ENCODE assay signal across 1 cellular context in the genomic region with DNA sequence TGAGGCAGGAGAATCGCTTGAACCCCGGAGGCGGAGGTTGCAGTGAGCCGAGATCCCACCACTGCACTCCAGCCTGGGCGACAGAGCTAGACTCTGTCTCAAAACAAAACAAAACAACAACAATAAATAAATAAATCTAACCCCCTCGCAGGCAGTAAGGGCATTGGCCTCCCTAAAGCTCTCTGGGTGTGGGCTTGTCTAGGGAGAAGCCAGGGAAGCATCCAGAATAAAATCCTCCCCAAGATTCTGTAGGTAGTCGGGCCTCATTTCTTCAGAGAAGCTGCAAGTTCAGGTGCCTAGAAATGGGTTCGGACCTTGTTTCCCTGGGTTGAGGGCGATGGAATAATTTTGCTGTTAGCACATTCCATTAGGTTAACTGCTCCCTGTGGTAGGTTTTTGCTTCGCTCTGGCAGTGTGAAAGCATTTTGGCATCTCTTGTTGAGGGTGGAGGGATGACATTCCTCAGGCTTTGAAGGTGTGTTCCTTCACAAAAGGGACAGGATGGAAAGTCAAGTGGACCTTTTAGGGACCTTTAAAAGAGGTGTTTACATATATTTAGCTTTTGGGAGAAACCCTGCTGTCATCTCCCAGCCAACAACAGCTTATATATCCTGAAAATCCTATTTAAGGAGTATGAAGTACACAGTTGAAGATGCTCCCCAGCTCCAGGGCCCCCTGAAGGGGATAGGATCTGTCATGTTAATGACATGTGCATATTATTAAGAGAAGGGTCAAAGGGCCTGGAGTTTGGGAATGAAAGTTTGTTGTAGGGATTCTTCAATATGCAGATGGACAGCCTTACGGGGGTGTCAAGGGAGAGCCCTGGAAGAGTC.
TF ChIP-seq lines count a peak whose summit lies in the region.

No MANE protein-coding gene starts in this region.

TF ChIP-seq in H1, 55 proteins besides CTCF, POLR2A, EP300 and RAD21:
- TF ChIP-seq EGR1 (IDR thresholded peaks at IDR 0.05; ENCODE audit: borderline replicate concordance, low read depth, low read length): no peak
- no peak for TF ChIP-seq MAFK (IDR thresholded peaks at IDR 0.05; ENCODE audit: low read depth, low read length)
- no peak for TF ChIP-seq KDM1A (IDR thresholded peaks at IDR 0.05; ENCODE audit: borderline replicate concordance, low read length)
- TF ChIP-seq CEBPB (IDR thresholded peaks at IDR 0.05; ENCODE audit: low read depth, low read length): no peak
- TF ChIP-seq, protein P1, sequence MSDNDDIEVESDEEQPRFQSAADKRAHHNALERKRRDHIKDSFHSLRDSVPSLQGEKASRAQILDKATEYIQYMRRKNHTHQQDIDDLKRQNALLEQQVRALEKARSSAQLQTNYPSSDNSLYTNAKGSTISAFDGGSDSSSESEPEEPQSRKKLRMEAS (IDR thresholded peaks at IDR 0.05): no peak
- no peak for TF ChIP-seq FOSL1 (IDR thresholded peaks at IDR 0.05; ENCODE audit: insufficient read depth, low read depth, low read length)
- TF ChIP-seq RNF2 (IDR thresholded peaks at IDR 0.05; ENCODE audit: borderline replicate concordance, low read depth, low read length, missing control alignments, poor library complexity, severe bottlenecking): no peak
- TF ChIP-seq CBX8 (IDR thresholded peaks at IDR 0.05; ENCODE audit: borderline replicate concordance, low read depth, low read length): no peak
- TF ChIP-seq SIRT6 (IDR thresholded peaks at IDR 0.05; ENCODE audit: low read length): no peak
- TF ChIP-seq SP1 (IDR thresholded peaks at IDR 0.05; ENCODE audit: low read depth, low read length): 0 out of 2 replicates have a peak, but pooled peaks have one; percentile 21
- no peak for TF ChIP-seq ZNF274 (IDR thresholded peaks at IDR 0.05; ENCODE audit: borderline replicate concordance, extremely low read depth, low read length)
- TF ChIP-seq ASH2L (IDR thresholded peaks at IDR 0.05; ENCODE audit: low read length): no peak
- TF ChIP-seq JUN (IDR thresholded peaks at IDR 0.05; ENCODE audit: low read depth, low read length): no peak
- TF ChIP-seq POU5F1 (IDR thresholded peaks at IDR 0.05; ENCODE audit: low read depth, low read length): 0 out of 2 replicates have a peak, but pooled peaks have one; percentile 33
- TF ChIP-seq, protein P2, sequence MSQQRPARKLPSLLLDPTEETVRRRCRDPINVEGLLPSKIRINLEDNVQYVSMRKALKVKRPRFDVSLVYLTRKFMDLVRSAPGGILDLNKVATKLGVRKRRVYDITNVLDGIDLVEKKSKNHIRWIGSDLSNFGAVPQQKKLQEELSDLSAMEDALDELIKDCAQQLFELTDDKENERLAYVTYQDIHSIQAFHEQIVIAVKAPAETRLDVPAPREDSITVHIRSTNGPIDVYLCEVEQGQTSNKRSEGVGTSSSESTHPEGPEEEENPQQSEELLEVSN (IDR thresholded peaks at IDR 0.05): no peak
- no peak for TF ChIP-seq SP4 (IDR thresholded peaks at IDR 0.05; ENCODE audit: low read length)
- TF ChIP-seq, protein P3, sequence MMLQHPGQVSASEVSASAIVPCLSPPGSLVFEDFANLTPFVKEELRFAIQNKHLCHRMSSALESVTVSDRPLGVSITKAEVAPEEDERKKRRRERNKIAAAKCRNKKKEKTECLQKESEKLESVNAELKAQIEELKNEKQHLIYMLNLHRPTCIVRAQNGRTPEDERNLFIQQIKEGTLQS (IDR thresholded peaks at IDR 0.05; ENCODE audit: insufficient read depth, low read depth, low read length): no peak
- no peak for TF ChIP-seq RXRA (IDR thresholded peaks at IDR 0.05; ENCODE audit: insufficient read depth, low read depth, low read length)
- peak; percentile 49 to 57; a peak in 2 of 4 replicates for TF ChIP-seq SIN3A (conservative IDR thresholded peaks at IDR 0.05 in 1 of 2, IDR thresholded peaks at IDR 0.05 in 1 of 2; ENCODE audit: low read depth in 1 of 2, low read length in 2 of 2)
- TF ChIP-seq, protein P4, sequence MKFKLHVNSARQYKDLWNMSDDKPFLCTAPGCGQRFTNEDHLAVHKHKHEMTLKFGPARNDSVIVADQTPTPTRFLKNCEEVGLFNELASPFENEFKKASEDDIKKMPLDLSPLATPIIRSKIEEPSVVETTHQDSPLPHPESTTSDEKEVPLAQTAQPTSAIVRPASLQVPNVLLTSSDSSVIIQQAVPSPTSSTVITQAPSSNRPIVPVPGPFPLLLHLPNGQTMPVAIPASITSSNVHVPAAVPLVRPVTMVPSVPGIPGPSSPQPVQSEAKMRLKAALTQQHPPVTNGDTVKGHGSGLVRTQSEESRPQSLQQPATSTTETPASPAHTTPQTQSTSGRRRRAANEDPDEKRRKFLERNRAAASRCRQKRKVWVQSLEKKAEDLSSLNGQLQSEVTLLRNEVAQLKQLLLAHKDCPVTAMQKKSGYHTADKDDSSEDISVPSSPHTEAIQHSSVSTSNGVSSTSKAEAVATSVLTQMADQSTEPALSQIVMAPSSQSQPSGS (IDR thresholded peaks at IDR 0.05; ENCODE audit: low read length): peak; percentile 47; the same call in 1 of the 2 replicates
- no peak for TF ChIP-seq POLR2AphosphoS5 (IDR thresholded peaks at IDR 0.05; ENCODE audit: low read depth, low read length)
- TF ChIP-seq CHD1 (IDR thresholded peaks at IDR 0.05; ENCODE audit: low read depth, low read length): no peak
- no peak for TF ChIP-seq SIX5 (IDR thresholded peaks at IDR 0.05; ENCODE audit: low read depth, low read length)
- no peak for TF ChIP-seq TAF7 (optimal IDR thresholded peaks at IDR 0.05; ENCODE audit: borderline replicate concordance, low read depth, low read length)
- TF ChIP-seq BCL11A (IDR thresholded peaks at IDR 0.05; ENCODE audit: low read depth in 2 of 2, low read length in 2 of 2): no peak
- TF ChIP-seq GTF2F1 (IDR thresholded peaks at IDR 0.05; ENCODE audit: borderline replicate concordance, low read depth, low read length): no peak
- no peak; the same call in 1 of the 2 replicates for TF ChIP-seq CHD2 (IDR thresholded peaks at IDR 0.05; ENCODE audit: low read length)
- TF ChIP-seq, protein P5, sequence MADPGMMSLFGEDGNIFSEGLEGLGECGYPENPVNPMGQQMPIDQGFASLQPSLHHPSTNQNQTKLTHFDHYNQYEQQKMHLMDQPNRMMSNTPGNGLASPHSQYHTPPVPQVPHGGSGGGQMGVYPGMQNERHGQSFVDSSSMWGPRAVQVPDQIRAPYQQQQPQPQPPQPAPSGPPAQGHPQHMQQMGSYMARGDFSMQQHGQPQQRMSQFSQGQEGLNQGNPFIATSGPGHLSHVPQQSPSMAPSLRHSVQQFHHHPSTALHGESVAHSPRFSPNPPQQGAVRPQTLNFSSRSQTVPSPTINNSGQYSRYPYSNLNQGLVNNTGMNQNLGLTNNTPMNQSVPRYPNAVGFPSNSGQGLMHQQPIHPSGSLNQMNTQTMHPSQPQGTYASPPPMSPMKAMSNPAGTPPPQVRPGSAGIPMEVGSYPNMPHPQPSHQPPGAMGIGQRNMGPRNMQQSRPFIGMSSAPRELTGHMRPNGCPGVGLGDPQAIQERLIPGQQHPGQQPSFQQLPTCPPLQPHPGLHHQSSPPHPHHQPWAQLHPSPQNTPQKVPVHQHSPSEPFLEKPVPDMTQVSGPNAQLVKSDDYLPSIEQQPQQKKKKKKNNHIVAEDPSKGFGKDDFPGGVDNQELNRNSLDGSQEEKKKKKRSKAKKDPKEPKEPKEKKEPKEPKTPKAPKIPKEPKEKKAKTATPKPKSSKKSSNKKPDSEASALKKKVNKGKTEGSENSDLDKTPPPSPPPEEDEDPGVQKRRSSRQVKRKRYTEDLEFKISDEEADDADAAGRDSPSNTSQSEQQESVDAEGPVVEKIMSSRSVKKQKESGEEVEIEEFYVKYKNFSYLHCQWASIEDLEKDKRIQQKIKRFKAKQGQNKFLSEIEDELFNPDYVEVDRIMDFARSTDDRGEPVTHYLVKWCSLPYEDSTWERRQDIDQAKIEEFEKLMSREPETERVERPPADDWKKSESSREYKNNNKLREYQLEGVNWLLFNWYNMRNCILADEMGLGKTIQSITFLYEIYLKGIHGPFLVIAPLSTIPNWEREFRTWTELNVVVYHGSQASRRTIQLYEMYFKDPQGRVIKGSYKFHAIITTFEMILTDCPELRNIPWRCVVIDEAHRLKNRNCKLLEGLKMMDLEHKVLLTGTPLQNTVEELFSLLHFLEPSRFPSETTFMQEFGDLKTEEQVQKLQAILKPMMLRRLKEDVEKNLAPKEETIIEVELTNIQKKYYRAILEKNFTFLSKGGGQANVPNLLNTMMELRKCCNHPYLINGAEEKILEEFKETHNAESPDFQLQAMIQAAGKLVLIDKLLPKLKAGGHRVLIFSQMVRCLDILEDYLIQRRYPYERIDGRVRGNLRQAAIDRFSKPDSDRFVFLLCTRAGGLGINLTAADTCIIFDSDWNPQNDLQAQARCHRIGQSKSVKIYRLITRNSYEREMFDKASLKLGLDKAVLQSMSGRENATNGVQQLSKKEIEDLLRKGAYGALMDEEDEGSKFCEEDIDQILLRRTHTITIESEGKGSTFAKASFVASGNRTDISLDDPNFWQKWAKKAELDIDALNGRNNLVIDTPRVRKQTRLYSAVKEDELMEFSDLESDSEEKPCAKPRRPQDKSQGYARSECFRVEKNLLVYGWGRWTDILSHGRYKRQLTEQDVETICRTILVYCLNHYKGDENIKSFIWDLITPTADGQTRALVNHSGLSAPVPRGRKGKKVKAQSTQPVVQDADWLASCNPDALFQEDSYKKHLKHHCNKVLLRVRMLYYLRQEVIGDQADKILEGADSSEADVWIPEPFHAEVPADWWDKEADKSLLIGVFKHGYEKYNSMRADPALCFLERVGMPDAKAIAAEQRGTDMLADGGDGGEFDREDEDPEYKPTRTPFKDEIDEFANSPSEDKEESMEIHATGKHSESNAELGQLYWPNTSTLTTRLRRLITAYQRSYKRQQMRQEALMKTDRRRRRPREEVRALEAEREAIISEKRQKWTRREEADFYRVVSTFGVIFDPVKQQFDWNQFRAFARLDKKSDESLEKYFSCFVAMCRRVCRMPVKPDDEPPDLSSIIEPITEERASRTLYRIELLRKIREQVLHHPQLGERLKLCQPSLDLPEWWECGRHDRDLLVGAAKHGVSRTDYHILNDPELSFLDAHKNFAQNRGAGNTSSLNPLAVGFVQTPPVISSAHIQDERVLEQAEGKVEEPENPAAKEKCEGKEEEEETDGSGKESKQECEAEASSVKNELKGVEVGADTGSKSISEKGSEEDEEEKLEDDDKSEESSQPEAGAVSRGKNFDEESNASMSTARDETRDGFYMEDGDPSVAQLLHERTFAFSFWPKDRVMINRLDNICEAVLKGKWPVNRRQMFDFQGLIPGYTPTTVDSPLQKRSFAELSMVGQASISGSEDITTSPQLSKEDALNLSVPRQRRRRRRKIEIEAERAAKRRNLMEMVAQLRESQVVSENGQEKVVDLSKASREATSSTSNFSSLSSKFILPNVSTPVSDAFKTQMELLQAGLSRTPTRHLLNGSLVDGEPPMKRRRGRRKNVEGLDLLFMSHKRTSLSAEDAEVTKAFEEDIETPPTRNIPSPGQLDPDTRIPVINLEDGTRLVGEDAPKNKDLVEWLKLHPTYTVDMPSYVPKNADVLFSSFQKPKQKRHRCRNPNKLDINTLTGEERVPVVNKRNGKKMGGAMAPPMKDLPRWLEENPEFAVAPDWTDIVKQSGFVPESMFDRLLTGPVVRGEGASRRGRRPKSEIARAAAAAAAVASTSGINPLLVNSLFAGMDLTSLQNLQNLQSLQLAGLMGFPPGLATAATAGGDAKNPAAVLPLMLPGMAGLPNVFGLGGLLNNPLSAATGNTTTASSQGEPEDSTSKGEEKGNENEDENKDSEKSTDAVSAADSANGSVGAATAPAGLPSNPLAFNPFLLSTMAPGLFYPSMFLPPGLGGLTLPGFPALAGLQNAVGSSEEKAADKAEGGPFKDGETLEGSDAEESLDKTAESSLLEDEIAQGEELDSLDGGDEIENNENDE (IDR thresholded peaks at IDR 0.05; ENCODE audit: insufficient replicate concordance, low read length): peak; percentile 24
- no peak for TF ChIP-seq TBP (IDR thresholded peaks at IDR 0.05; ENCODE audit: low read depth, low read length)
- no peak for TF ChIP-seq JUND (IDR thresholded peaks at IDR 0.05; ENCODE audit: low read length)
- no peak for TF ChIP-seq NRF1 (IDR thresholded peaks at IDR 0.05; ENCODE audit: low read depth, low read length)
- TF ChIP-seq GABPA (IDR thresholded peaks at IDR 0.05; ENCODE audit: borderline replicate concordance, insufficient read depth, low read length): no peak
- TF ChIP-seq, protein P6, sequence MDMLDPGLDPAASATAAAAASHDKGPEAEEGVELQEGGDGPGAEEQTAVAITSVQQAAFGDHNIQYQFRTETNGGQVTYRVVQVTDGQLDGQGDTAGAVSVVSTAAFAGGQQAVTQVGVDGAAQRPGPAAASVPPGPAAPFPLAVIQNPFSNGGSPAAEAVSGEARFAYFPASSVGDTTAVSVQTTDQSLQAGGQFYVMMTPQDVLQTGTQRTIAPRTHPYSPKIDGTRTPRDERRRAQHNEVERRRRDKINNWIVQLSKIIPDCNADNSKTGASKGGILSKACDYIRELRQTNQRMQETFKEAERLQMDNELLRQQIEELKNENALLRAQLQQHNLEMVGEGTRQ (IDR thresholded peaks at IDR 0.05; ENCODE audit: low read length): no peak
- no peak for TF ChIP-seq BRCA1 (IDR thresholded peaks at IDR 0.05; ENCODE audit: low read depth, low read length)
- no peak for TF ChIP-seq RBBP5 (IDR thresholded peaks at IDR 0.05; ENCODE audit: borderline replicate concordance, low read depth, low read length)
- TF ChIP-seq HDAC2 (IDR thresholded peaks at IDR 0.05; ENCODE audit: borderline replicate concordance in 1 of 2, low read depth in 2 of 2, low read length in 2 of 2): peak; percentile 7 to 48; a peak in 1 of 4 replicates
- no peak for TF ChIP-seq TAF1 (IDR thresholded peaks at IDR 0.05; ENCODE audit: low read depth, low read length)
- peak; percentile 75; the same call in 1 of the 2 replicates for TF ChIP-seq TEAD4 (IDR thresholded peaks at IDR 0.05; ENCODE audit: low read depth, low read length)
TF ChIP-seq in H1: peak in this region for 7.
